Comparison of ENCODE assay signal across 15 cellular contexts in the genomic region with DNA sequence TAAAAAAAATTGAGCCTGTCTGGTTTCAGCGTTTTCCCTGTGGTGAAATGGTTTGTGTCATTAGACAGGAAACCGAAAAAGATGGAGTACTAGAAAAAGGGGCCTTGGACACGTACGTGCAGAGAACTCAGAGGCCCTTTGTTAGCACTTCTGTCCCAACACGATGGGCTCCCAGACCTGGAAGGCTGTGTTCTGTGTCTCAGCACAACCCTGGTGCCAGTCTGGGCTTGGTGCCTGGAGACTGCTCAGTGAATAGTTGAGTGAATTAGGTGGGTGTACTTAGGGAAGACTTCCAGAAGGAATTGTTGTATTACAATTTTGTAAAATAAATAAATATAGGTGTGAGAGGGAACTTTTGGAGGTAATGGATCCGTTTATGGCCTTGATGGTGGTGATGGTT. TPM values are rescaled to one million over a fixed set of nuclear protein-coding genes. Genes with fewer than 3 reads are reported as not detected.
"Had no signal": no experiment of that assay in that cellular context is flagged by ENCODE, and none has a peak within 500 bp of the region (broad histone marks: within the 10 kb centered on the region; RNA-seq: fewer than 3 reads in every experiment).

No MANE protein-coding gene starts in this region.

- ATAC-seq: activated CD4-positive, CD25-positive, alpha-beta regulatory T cell treated with anti-CD3 and anti-CD28 coated beads, Interleukin-2, amount 50 U/mL, for 24 hours; lower lobe of right lung had no signal

- FAIRE-seq: islet of Langerhans had no signal

- H3K27ac ChIP-seq: cardiac muscle cell, epithelial cell of prostate, lower lobe of right lung, skin epidermis had no signal

- H3K4me3 ChIP-seq: cardiac muscle cell, dorsolateral prefrontal cortex, lower lobe of right lung, skin epidermis had no signal

- H3K27me3 ChIP-seq: cardiac muscle cell, dorsolateral prefrontal cortex had no signal

- H3K4me1 ChIP-seq: lower lobe of right lung had no signal

- DNase-seq: activated CD4-positive, alpha-beta T cell treated with anti-CD3 and anti-CD28 coated beads, Interleukin-2, amount 10 ng/mL, durations not matched to agents 7 days and 5 days; activated CD8-positive, alpha-beta memory T cell treated with anti-CD3 and anti-CD28 coated beads, Interleukin-2, amount 50 U/mL, for 4 hours; activated effector memory CD4-positive, alpha-beta T cell treated with Interleukin-2 at 50 U/mL for 16 hours; activated naive CD4-positive, alpha-beta T cell treated with anti-CD3 and anti-CD28 coated beads, Interleukin-2, amount 10 ng/mL, durations not matched to agents 7 days and 5 days; activated T-cell treated with anti-CD3 and anti-CD28 coated beads, Interleukin-2, amount 50 U/mL, for 48 hours; foreskin melanocyte; left cardiac atrium; lower lobe of right lung; T1000 had no signal

RNA-seq across cellular contexts. Expression of gene SMIM17, which starts 39.1 kb away (rescaled TPM):
- total RNA-seq: lower lobe of right lung had no signal
